7 cellular contexts compared by ENCODE assay signal in genomic region chr3:32093204-32093603, GRCh38.
"Had no signal": no experiment of that assay in that cellular context is flagged by ENCODE, and none has a peak within 500 bp of the region (broad histone marks: within the 10 kb centered on the region; RNA-seq: fewer than 3 reads in every experiment).

No MANE protein-coding gene starts in this region.

- H3K36me3 Mint-ChIP-seq: IgD-negative memory B cell had no signal

- DNase-seq: GM23248, H9, HCEC 1CT had no signal

- H3K4me3 ChIP-seq: GM23248 had no signal

- H3K27ac Mint-ChIP-seq: H9 had no signal

- H2AFZ ChIP-seq: GM23248 had no signal

- H3K27ac ChIP-seq: GM23248 had no signal

- FAIRE-seq: H1, H54, HTR-8/SVneo had no signal

- H3K4me3 Mint-ChIP-seq: H9 had no signal

- H3K9ac ChIP-seq: GM23248 had no signal
